1 cellular context compared by ENCODE assay signal in the genomic region with DNA sequence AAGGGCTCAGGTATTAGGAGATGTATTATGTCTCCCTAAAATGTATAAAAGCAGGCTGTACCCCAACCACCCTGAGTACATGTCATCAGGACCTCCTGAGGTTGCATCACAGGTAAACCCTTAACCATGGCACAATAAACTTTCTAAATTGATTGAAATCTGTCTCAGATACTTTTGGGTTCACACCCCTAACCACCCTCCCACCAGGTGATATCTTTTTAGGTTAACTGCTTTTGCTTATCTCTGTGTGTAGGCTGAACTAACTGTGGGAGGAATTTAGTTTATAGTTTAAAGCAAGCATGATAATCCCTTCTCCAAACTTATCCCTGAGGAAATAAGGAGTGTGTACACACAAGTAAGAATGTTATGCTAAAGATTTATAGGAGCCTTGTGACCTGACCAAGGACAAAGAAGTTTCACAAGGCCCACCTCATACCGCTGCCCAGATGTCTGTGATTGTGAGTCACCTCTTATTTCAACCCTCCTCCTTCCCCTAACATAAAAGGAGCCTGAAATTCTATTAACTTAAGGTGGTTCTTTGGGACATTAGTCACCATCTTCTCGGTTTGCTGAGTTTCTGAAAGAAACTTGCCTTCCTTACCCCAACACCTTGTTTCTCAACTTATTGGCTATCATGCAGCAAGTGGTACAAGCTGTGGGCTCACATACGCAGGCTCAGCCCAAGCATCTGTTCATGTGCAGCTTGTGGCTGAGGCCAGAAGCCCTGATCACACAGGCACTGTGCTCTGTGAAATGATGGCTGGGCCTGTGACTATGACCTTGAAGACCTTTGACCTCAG.
A peak's percentile ranks its signal among the peaks of the same experiment; 100 is the strongest.
TF ChIP-seq lines count a peak whose summit lies in the region.

No MANE protein-coding gene starts in this region.

TF ChIP-seq in A549, 52 proteins besides CTCF, POLR2A, EP300 and RAD21:
- TF ChIP-seq, protein P1, sequence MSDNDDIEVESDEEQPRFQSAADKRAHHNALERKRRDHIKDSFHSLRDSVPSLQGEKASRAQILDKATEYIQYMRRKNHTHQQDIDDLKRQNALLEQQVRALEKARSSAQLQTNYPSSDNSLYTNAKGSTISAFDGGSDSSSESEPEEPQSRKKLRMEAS (IDR thresholded peaks at IDR 0.05), result no peak
- no peak for TF ChIP-seq PHF8 (IDR thresholded peaks at IDR 0.05; ENCODE audit: borderline replicate concordance, low read depth)
- TF ChIP-seq JUN (IDR thresholded peaks at IDR 0.05), result peak; percentile 81 to 92; a peak in 4 of 5 replicates
- no peak for TF ChIP-seq CHD4 (IDR thresholded peaks at IDR 0.05; ENCODE audit: borderline replicate concordance)
- TF ChIP-seq ZNF302 (CRISPR knock-in tag; IDR thresholded peaks at IDR 0.05), result no peak
- 0 out of 3 replicates have a peak, but pooled peaks have one; percentile 31 for TF ChIP-seq SMC3 (IDR thresholded peaks at IDR 0.05)
- no peak for TF ChIP-seq ZFP36 (IDR thresholded peaks at IDR 0.05; ENCODE audit: borderline replicate concordance, partially characterized antibody)
- no peak for TF ChIP-seq MAZ (IDR thresholded peaks at IDR 0.05; ENCODE audit: borderline replicate concordance, low read depth, low read length)
- TF ChIP-seq, protein P2, sequence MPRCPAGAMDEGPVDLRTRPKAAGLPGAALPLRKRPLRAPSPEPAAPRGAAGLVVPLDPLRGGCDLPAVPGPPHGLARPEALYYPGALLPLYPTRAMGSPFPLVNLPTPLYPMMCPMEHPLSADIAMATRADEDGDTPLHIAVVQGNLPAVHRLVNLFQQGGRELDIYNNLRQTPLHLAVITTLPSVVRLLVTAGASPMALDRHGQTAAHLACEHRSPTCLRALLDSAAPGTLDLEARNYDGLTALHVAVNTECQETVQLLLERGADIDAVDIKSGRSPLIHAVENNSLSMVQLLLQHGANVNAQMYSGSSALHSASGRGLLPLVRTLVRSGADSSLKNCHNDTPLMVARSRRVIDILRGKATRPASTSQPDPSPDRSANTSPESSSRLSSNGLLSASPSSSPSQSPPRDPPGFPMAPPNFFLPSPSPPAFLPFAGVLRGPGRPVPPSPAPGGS (IDR thresholded peaks at IDR 0.05), result peak; percentile 74; the same call in 1 of the 3 replicates
- no peak for TF ChIP-seq RNF2 (IDR thresholded peaks at IDR 0.05; ENCODE audit: borderline replicate concordance, low read depth)
- no peak for TF ChIP-seq HOXB13 (CRISPR knock-in tag; IDR thresholded peaks at IDR 0.05; ENCODE audit: low read depth)
- TF ChIP-seq EHMT2 (IDR thresholded peaks at IDR 0.05; ENCODE audit: low read depth), result no peak
- TF ChIP-seq CEBPB (IDR thresholded peaks at IDR 0.05), result peak; percentile 36 to 67; a peak in 3 of 4 replicates
- no peak for TF ChIP-seq ZSCAN20 (CRISPR knock-in tag; IDR thresholded peaks at IDR 0.05)
- TF ChIP-seq, protein P3, sequence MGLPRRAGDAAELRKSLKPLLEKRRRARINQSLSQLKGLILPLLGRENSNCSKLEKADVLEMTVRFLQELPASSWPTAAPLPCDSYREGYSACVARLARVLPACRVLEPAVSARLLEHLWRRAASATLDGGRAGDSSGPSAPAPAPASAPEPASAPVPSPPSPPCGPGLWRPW (IDR thresholded peaks at IDR 0.05), result peak; percentile 68
- TF ChIP-seq KDM1A (IDR thresholded peaks at IDR 0.05; ENCODE audit: low read depth), result no peak
- TF ChIP-seq, protein P4, sequence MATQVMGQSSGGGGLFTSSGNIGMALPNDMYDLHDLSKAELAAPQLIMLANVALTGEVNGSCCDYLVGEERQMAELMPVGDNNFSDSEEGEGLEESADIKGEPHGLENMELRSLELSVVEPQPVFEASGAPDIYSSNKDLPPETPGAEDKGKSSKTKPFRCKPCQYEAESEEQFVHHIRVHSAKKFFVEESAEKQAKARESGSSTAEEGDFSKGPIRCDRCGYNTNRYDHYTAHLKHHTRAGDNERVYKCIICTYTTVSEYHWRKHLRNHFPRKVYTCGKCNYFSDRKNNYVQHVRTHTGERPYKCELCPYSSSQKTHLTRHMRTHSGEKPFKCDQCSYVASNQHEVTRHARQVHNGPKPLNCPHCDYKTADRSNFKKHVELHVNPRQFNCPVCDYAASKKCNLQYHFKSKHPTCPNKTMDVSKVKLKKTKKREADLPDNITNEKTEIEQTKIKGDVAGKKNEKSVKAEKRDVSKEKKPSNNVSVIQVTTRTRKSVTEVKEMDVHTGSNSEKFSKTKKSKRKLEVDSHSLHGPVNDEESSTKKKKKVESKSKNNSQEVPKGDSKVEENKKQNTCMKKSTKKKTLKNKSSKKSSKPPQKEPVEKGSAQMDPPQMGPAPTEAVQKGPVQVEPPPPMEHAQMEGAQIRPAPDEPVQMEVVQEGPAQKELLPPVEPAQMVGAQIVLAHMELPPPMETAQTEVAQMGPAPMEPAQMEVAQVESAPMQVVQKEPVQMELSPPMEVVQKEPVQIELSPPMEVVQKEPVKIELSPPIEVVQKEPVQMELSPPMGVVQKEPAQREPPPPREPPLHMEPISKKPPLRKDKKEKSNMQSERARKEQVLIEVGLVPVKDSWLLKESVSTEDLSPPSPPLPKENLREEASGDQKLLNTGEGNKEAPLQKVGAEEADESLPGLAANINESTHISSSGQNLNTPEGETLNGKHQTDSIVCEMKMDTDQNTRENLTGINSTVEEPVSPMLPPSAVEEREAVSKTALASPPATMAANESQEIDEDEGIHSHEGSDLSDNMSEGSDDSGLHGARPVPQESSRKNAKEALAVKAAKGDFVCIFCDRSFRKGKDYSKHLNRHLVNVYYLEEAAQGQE (IDR thresholded peaks at IDR 0.05), result no peak
- no peak for TF ChIP-seq NR3C1 (IDR thresholded peaks at IDR 0.05)
- TF ChIP-seq FOXS1 (CRISPR knock-in tag; IDR thresholded peaks at IDR 0.05), result no peak
- TF ChIP-seq FOSL2 (IDR thresholded peaks at IDR 0.05), result peak; percentile 93
- TF ChIP-seq FOSL2 (CRISPR knock-in tag; IDR thresholded peaks at IDR 0.05), result peak; percentile 75
- TF ChIP-seq TFCP2L1 (CRISPR knock-in tag; IDR thresholded peaks at IDR 0.05), result no peak
- peak; percentile 96 for TF ChIP-seq JUNB (IDR thresholded peaks at IDR 0.05)
- TF ChIP-seq MYC (IDR thresholded peaks at IDR 0.05; ENCODE audit: borderline replicate concordance, low read length), result no peak
- no peak for TF ChIP-seq KDM5A (IDR thresholded peaks at IDR 0.05)
- TF ChIP-seq, protein P5, sequence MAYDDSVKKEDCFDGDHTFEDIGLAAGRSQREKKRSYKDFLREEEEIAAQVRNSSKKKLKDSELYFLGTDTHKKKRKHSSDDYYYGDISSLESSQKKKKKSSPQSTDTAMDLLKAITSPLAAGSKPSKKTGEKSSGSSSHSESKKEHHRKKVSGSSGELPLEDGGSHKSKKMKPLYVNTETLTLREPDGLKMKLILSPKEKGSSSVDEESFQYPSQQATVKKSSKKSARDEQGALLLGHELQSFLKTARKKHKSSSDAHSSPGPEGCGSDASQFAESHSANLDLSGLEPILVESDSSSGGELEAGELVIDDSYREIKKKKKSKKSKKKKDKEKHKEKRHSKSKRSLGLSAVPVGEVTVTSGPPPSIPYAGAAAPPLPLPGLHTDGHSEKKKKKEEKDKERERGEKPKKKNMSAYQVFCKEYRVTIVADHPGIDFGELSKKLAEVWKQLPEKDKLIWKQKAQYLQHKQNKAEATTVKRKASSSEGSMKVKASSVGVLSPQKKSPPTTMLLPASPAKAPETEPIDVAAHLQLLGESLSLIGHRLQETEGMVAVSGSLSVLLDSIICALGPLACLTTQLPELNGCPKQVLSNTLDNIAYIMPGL (CRISPR knock-in tag; IDR thresholded peaks at IDR 0.05; ENCODE audit: borderline replicate concordance), result no peak
- TF ChIP-seq HDAC2 (IDR thresholded peaks at IDR 0.05), result no peak
- no peak for TF ChIP-seq POLR2AphosphoS2 (conservative IDR thresholded peaks at IDR 0.05; ENCODE audit: low read length)
- TF ChIP-seq, protein P6, sequence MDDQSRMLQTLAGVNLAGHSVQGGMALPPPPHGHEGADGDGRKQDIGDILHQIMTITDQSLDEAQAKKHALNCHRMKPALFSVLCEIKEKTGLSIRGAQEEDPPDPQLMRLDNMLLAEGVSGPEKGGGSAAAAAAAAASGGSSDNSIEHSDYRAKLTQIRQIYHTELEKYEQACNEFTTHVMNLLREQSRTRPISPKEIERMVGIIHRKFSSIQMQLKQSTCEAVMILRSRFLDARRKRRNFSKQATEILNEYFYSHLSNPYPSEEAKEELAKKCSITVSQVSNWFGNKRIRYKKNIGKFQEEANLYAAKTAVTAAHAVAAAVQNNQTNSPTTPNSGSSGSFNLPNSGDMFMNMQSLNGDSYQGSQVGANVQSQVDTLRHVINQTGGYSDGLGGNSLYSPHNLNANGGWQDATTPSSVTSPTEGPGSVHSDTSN (IDR thresholded peaks at IDR 0.05), result no peak
- no peak for TF ChIP-seq FOSB (CRISPR knock-in tag; IDR thresholded peaks at IDR 0.05)
- no peak for TF ChIP-seq RFX5 (IDR thresholded peaks at IDR 0.05)
- no peak for TF ChIP-seq CHD2 (IDR thresholded peaks at IDR 0.05; ENCODE audit: low read length, partially characterized antibody)
- TF ChIP-seq MAFK (IDR thresholded peaks at IDR 0.05; ENCODE audit: partially characterized antibody), result no peak
- no peak for TF ChIP-seq NFE2L2 (conservative IDR thresholded peaks at IDR 0.05; ENCODE audit: low read length)
- TF ChIP-seq CBX8 (IDR thresholded peaks at IDR 0.05), result no peak
- no peak for TF ChIP-seq TP53 (CRISPR knock-in tag; IDR thresholded peaks at IDR 0.05)
- TF ChIP-seq RARB (CRISPR knock-in tag; IDR thresholded peaks at IDR 0.05), result no peak
- TF ChIP-seq SREBF2 (IDR thresholded peaks at IDR 0.05), result no peak
- TF ChIP-seq, protein P7, sequence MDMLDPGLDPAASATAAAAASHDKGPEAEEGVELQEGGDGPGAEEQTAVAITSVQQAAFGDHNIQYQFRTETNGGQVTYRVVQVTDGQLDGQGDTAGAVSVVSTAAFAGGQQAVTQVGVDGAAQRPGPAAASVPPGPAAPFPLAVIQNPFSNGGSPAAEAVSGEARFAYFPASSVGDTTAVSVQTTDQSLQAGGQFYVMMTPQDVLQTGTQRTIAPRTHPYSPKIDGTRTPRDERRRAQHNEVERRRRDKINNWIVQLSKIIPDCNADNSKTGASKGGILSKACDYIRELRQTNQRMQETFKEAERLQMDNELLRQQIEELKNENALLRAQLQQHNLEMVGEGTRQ (IDR thresholded peaks at IDR 0.05), result no peak
- no peak for TF ChIP-seq EHF (CRISPR knock-in tag; IDR thresholded peaks at IDR 0.05)
- no peak for TF ChIP-seq RCOR1 (IDR thresholded peaks at IDR 0.05; ENCODE audit: low read depth, low read length)
- TF ChIP-seq GATA3 (IDR thresholded peaks at IDR 0.05; ENCODE audit: borderline replicate concordance), result peak; percentile 75
- no peak for TF ChIP-seq BHLHE40 (IDR thresholded peaks at IDR 0.05; ENCODE audit: low read depth, low read length)
- no peak for TF ChIP-seq NPAS2 (CRISPR knock-in tag; IDR thresholded peaks at IDR 0.05; ENCODE audit: borderline replicate concordance)
- TF ChIP-seq CBX2 (IDR thresholded peaks at IDR 0.05; ENCODE audit: borderline replicate concordance, low read depth), result no peak
- TF ChIP-seq HOXA7 (CRISPR knock-in tag; IDR thresholded peaks at IDR 0.05), result no peak
- TF ChIP-seq, protein P8, sequence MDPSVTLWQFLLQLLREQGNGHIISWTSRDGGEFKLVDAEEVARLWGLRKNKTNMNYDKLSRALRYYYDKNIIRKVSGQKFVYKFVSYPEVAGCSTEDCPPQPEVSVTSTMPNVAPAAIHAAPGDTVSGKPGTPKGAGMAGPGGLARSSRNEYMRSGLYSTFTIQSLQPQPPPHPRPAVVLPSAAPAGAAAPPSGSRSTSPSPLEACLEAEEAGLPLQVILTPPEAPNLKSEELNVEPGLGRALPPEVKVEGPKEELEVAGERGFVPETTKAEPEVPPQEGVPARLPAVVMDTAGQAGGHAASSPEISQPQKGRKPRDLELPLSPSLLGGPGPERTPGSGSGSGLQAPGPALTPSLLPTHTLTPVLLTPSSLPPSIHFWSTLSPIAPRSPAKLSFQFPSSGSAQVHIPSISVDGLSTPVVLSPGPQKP (IDR thresholded peaks at IDR 0.05; ENCODE audit: low read depth, low read length), result no peak
- no peak for TF ChIP-seq HEYL (CRISPR knock-in tag; IDR thresholded peaks at IDR 0.05)
- TF ChIP-seq, protein P9, sequence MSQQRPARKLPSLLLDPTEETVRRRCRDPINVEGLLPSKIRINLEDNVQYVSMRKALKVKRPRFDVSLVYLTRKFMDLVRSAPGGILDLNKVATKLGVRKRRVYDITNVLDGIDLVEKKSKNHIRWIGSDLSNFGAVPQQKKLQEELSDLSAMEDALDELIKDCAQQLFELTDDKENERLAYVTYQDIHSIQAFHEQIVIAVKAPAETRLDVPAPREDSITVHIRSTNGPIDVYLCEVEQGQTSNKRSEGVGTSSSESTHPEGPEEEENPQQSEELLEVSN (IDR thresholded peaks at IDR 0.05; ENCODE audit: borderline replicate concordance, low read depth), result no peak
- no peak for TF ChIP-seq ZC3H11A (IDR thresholded peaks at IDR 0.05)
- no peak for TF ChIP-seq HOXB5 (CRISPR knock-in tag; IDR thresholded peaks at IDR 0.05)
- TF ChIP-seq ESRRA (IDR thresholded peaks at IDR 0.05; ENCODE audit: borderline replicate concordance, low read length), result no peak
- TF ChIP-seq, protein P10, sequence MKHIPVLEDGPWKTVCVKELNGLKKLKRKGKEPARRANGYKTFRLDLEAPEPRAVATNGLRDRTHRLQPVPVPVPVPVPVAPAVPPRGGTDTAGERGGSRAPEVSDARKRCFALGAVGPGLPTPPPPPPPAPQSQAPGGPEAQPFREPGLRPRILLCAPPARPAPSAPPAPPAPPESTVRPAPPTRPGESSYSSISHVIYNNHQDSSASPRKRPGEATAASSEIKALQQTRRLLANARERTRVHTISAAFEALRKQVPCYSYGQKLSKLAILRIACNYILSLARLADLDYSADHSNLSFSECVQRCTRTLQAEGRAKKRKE (CRISPR knock-in tag; IDR thresholded peaks at IDR 0.05; ENCODE audit: low read depth), result no peak
